ENCODE assay signal across 8 cellular contexts in the genomic region with DNA sequence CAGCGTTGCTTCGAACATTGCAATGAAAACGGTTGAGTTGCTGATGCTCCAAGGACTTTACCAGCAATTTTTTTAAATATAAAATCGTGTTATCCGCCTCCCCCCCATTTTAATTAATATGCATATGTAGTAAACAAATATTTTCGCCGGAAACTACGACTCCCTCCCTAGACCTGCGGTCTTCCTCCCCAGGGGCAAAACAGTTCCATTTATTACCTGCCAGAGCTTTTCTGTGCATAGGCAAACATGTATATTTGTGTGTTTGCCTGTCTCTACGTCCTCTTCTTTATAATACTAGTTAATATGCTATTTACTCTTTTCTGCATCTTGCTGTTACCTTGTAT. TPM values are rescaled to one million over a fixed set of nuclear protein-coding genes. Genes with fewer than 3 reads are reported as not detected.
A peak's percentile ranks its signal among the peaks of the same experiment; 100 is the strongest.
DNase-seq lines count a peak whose midpoint lies in the region; ATAC-seq, FAIRE-seq and TF ChIP-seq lines count a peak whose summit lies in the region.

No MANE protein-coding gene starts in this region.

- H3K9me3 ChIP-seq in SJCRH30 (replicated peaks) (0 out of 2 replicates have a peak, but pooled peaks cover 3% of the 10 kb centered on the region), kidney (ENCODE audit: control insufficient read depth in 1 of 2, low read length in 2 of 2) (no peaks in the 10 kb centered on the region), vagina (no peaks in the 10 kb centered on the region)

- ATAC-seq in GM18498 (IDR thresholded peaks at IDR 0.05; ENCODE audit: unreplicated experiment) (peak; percentile 17), HG02571 (IDR thresholded peaks at IDR 0.05; ENCODE audit: unreplicated experiment) (peak; percentile 27)
- ATAC-seq in activated T-cell treated with anti-CD3 and anti-CD28 coated beads, Interleukin-2, amount 50 U/mL, for 72 hours (replicated peaks in 1 of 2), result no peak

- peaks cover 2 to 7% of the 10 kb centered on the region in 2 donors for H3K9me3 Mint-ChIP-seq in activated T-cell treated with anti-CD3 and anti-CD28 coated beads, Interleukin-2, amount 50 U/mL, for 72 hours
- H3K9me3 Mint-ChIP-seq in chondrocyte (ENCODE audit: low read depth), result no peaks in the 10 kb centered on the region

- no peaks in the 10 kb centered on the region for H3K27me3 Mint-ChIP-seq in activated T-cell treated with anti-CD3 and anti-CD28 coated beads, Interleukin-2, amount 50 U/mL, for 72 hours (ENCODE audit: low read depth)
- no peaks in the 10 kb centered on the region for H3K27me3 Mint-ChIP-seq in chondrocyte (ENCODE audit: low read depth)

- no peak overlapping the region for H3K27ac Mint-ChIP-seq in activated T-cell treated with anti-CD3 and anti-CD28 coated beads, Interleukin-2, amount 50 U/mL, for 72 hours
- H3K27ac Mint-ChIP-seq in chondrocyte (ENCODE audit: unreplicated experiment), result no peak overlapping the region

- no peaks in the 10 kb centered on the region for H3K27me3 ChIP-seq in SJCRH30
- no peaks in the 10 kb centered on the region for H3K27me3 ChIP-seq in vagina

- peaks cover 5% of the 10 kb centered on the region for H3K4me1 Mint-ChIP-seq in activated T-cell treated with anti-CD3 and anti-CD28 coated beads, Interleukin-2, amount 50 U/mL, for 72 hours (ENCODE audit: low read depth)
- H3K4me1 Mint-ChIP-seq in chondrocyte (ENCODE audit: low read depth), result peaks cover 12% of the 10 kb centered on the region

- H3K36me3 Mint-ChIP-seq in activated T-cell treated with anti-CD3 and anti-CD28 coated beads, Interleukin-2, amount 50 U/mL, for 72 hours (ENCODE audit: insufficient read depth in 2 of 2), result peaks cover 13 to 31% of the 10 kb centered on the region in 2 donors
- H3K36me3 Mint-ChIP-seq in chondrocyte (ENCODE audit: low read depth), result no peaks in the 10 kb centered on the region

- TF ChIP-seq POLR2A in vagina (IDR thresholded peaks at IDR 0.05), result no peak

- peak overlapping the region; percentile 91 to 97 for H3K9ac ChIP-seq in kidney (ENCODE audit: low read length in 2 of 2)

- H3K4me3 Mint-ChIP-seq in activated T-cell treated with anti-CD3 and anti-CD28 coated beads, Interleukin-2, amount 50 U/mL, for 72 hours, result no peak overlapping the region
- no peak overlapping the region for H3K4me3 Mint-ChIP-seq in chondrocyte (ENCODE audit: unreplicated experiment)

- DNase-seq in SJCRH30 (peak in 1 of 2 experiments; percentile 22), kidney (no peak), vagina (ENCODE audit: extremely low spot score in 2 of 2) (no peak), NCI-H1930 (lab: John Stamatoyannopoulos, UW) (no peak), chondrocyte (ENCODE audit: low spot score) (no peak)
- DNase-seq in activated T-cell treated with anti-CD3 and anti-CD28 coated beads, Interleukin-2, amount 50 U/mL, for 72 hours, result no peak

- FAIRE-seq in kidney (lab: Jason Lieb, UNC), result no peak

- H3K4me3 ChIP-seq in SJCRH30 (peak overlapping the region; percentile 91), kidney (ENCODE audit: low read length in 2 of 2) (peak overlapping the region; percentile 91 to 93), vagina (peak overlapping the region; percentile 76 to 98)

- H3K27ac ChIP-seq in SJCRH30, result peak overlapping the region; percentile 87; the same call in 1 of the 2 replicates
- peak overlapping the region; percentile 90 to 91 for H3K27ac ChIP-seq in kidney (ENCODE audit: low read depth in 2 of 2, low read length in 2 of 2)
- peak overlapping the region; percentile 90 for H3K27ac ChIP-seq in vagina

- TF ChIP-seq CTCF in kidney (IDR thresholded peaks at IDR 0.05; ENCODE audit: borderline replicate concordance, extremely low read depth, insufficient read depth) (no peak), vagina (IDR thresholded peaks at IDR 0.05) (no peak), chondrocyte (IDR thresholded peaks at IDR 0.05) (no peak)

- intact Hi-C loops in kidney (cut with DNase I) (no loop called here), vagina (cut with DNase I) (no loop called here)

- H3K36me3 ChIP-seq in SJCRH30 (peaks cover 5% of the 10 kb centered on the region; the same call in 1 of the 2 replicates), kidney (ENCODE audit: control insufficient read depth in 1 of 2, insufficient read depth in 2 of 2, low read length in 2 of 2) (no peaks in the 10 kb centered on the region), vagina (peaks cover 0 to 5% of the 10 kb centered on the region in 2 donors)

- 0 out of 2 replicates have a peak, but pooled peaks cover 9% of the 10 kb centered on the region for H3K4me1 ChIP-seq in SJCRH30
- H3K4me1 ChIP-seq in kidney (ENCODE audit: control insufficient read depth in 1 of 2, insufficient read depth in 1 of 2, low read depth in 1 of 2, low read length in 2 of 2), result peaks cover 8 to 14% of the 10 kb centered on the region in 2 donors
- H3K4me1 ChIP-seq in vagina, result peaks cover 35% of the 10 kb centered on the region

RNA-seq across cellular contexts. Expression of gene RSL24D1, which starts 0.6 kb away (rescaled TPM):
- total RNA-seq in SJCRH30 (2014; rRNA removed; shearing (Covaris generic)), result 134 and 140 TPM in 2 replicates
- total RNA-seq in kidney, result 60.4 TPM
- 52.7 TPM for polyA plus RNA-seq in kidney (ENCODE audit: insufficient read depth, low read depth, low replicate concordance)
- total RNA-seq in vagina, result 51.1 TPM
- 100 to 1,000 TPM; 181 to 207 TPM for total RNA-seq in activated T-cell treated with anti-CD3 and anti-CD28 coated beads, Interleukin-2, amount 50 U/mL, for 72 hours
- total RNA-seq in chondrocyte, result 39.8 to 61.3 TPM (median 60.4 TPM) in 3 replicates

Comparison
In these comparisons a context has a peak if more than half of its experiments do, and no peak if none do; other contexts are left out.
1. ATAC-seq: peak in GM18498 (single experiment) and HG02571 (single experiment); none in activated T-cell treated with anti-CD3 and anti-CD28 coated beads, Interleukin-2, amount 50 U/mL, for 72 hours (0 of 2).
2. Peak in every context shown above with its lines, with median percentiles within 50 percentile points of each other: H3K27ac ChIP-seq and H3K4me3 ChIP-seq.